ENCODE assay signal across 12 cellular contexts in genomic region chr14:61418749-61419148, GRCh38.
DNase-seq lines count a peak whose midpoint lies in the region; ATAC-seq and TF ChIP-seq lines count a peak whose summit lies in the region.
"Had no signal": no experiment of that assay in that cellular context is flagged by ENCODE, and none has a peak within 500 bp of the region (broad histone marks: within the 10 kb centered on the region; RNA-seq: fewer than 3 reads in every experiment).

No MANE protein-coding gene starts in this region.

- H3K9me3 ChIP-seq in subcutaneous abdominal adipose tissue (ENCODE audit: control insufficient read depth in 5 of 5, low read length in 5 of 5) (no peaks in the 10 kb centered on the region), MG63 (no peaks in the 10 kb centered on the region)
- H3K9me3 ChIP-seq: transverse colon had no signal

- H3K9me3 Mint-ChIP-seq in activated T-cell treated with anti-CD3 and anti-CD28 coated beads, Interleukin-2, amount 50 U/mL, for 24 hours = no peaks in the 10 kb centered on the region

- H3K27ac Mint-ChIP-seq in activated T-cell treated with anti-CD3 and anti-CD28 coated beads, Interleukin-2, amount 50 U/mL, for 24 hours = peak overlapping the region; percentile 88

- H3K27me3 ChIP-seq in foreskin keratinocyte (no peaks in the 10 kb centered on the region), subcutaneous abdominal adipose tissue (ENCODE audit: control insufficient read depth in 5 of 5, insufficient read depth in 4 of 5, low read length in 5 of 5) (no peaks in the 10 kb centered on the region), MG63 (no peaks in the 10 kb centered on the region)
- H3K27me3 ChIP-seq: transverse colon had no signal

- H3K36me3 ChIP-seq in subcutaneous abdominal adipose tissue (ENCODE audit: control insufficient read depth in 5 of 5, insufficient read depth in 5 of 5, low read length in 5 of 5) = no peaks in the 10 kb centered on the region
- no peaks in the 10 kb centered on the region for H3K36me3 ChIP-seq in MG63
- H3K36me3 ChIP-seq: transverse colon had no signal

- no peak for DNase-seq in activated T-cell treated with anti-CD3 and anti-CD28 coated beads, Interleukin-2, amount 50 U/mL, for 24 hours
- DNase-seq in activated T-cell treated with anti-CD3 and anti-CD28 coated beads, Interleukin-2, amount 50 U/mL, for 48 hours = no peak
- DNase-seq in NCI-H69 (lab: John Stamatoyannopoulos, UW) (peak; percentile 51), foreskin keratinocyte (no peak), omental fat pad (ENCODE audit: low spot score) (no peak), MG63 (no peak)
- no peak for DNase-seq in activated CD4-positive, CD25-positive, alpha-beta regulatory T cell treated with anti-CD3 and anti-CD28 coated beads, Interleukin-2, amount 50 U/mL, for 72 hours
- DNase-seq: amygdala, NCI-H1092, NCI-H526, transverse colon had no signal

- H3K27ac ChIP-seq in foreskin keratinocyte (peak overlapping the region; percentile 33), subcutaneous abdominal adipose tissue (ENCODE audit: low read depth, low read length) (peak overlapping the region; percentile 51)
- H3K27ac ChIP-seq: transverse colon had no signal

- TF ChIP-seq CTCF in foreskin keratinocyte (conservative IDR thresholded peaks at IDR 0.05) (no peak), omental fat pad (IDR thresholded peaks at IDR 0.05) (no peak)

- H3K36me3 Mint-ChIP-seq in activated T-cell treated with anti-CD3 and anti-CD28 coated beads, Interleukin-2, amount 50 U/mL, for 24 hours (ENCODE audit: low read depth) = peaks cover 25% of the 10 kb centered on the region

- H3K4me1 Mint-ChIP-seq in activated T-cell treated with anti-CD3 and anti-CD28 coated beads, Interleukin-2, amount 50 U/mL, for 24 hours (ENCODE audit: low read depth) = peaks cover 17% of the 10 kb centered on the region

- no peak for ATAC-seq in foreskin keratinocyte
- no peak for ATAC-seq in omental fat pad (ENCODE audit: low FRiP score)

- H3K4me3 Mint-ChIP-seq in activated T-cell treated with anti-CD3 and anti-CD28 coated beads, Interleukin-2, amount 50 U/mL, for 24 hours = peak overlapping the region; percentile 1

- no peak overlapping the region for H3K9ac ChIP-seq in subcutaneous abdominal adipose tissue (ENCODE audit: low read length in 5 of 5)

- H3K4me3 ChIP-seq in subcutaneous abdominal adipose tissue (ENCODE audit: low read depth in 1 of 5, low read length in 5 of 5) = no peak overlapping the region
- H3K4me3 ChIP-seq in MG63 = no peak overlapping the region
- H3K4me3 ChIP-seq: transverse colon had no signal

- H3K27me3 Mint-ChIP-seq in activated T-cell treated with anti-CD3 and anti-CD28 coated beads, Interleukin-2, amount 50 U/mL, for 24 hours = no peaks in the 10 kb centered on the region

- H3K4me1 ChIP-seq in foreskin keratinocyte (peaks cover 13% of the 10 kb centered on the region), subcutaneous abdominal adipose tissue (ENCODE audit: control insufficient read depth in 5 of 5, insufficient read depth in 5 of 5, low read length in 5 of 5) (peaks cover 0 to 57% (median 36%) of the 10 kb centered on the region in 5 donors)
